In genomic region chr18:8936646-8937045, GRCh38 we compare ENCODE assay signal across 18 cellular contexts.
"Had no signal": no experiment of that assay in that cellular context is flagged by ENCODE, and none has a peak within 500 bp of the region (broad histone marks: within the 10 kb centered on the region; RNA-seq: fewer than 3 reads in every experiment).

No MANE protein-coding gene starts in this region.

- H3K27me3 Mint-ChIP-seq: activated naive CD8-positive, alpha-beta T cell treated with anti-CD3 and anti-CD28 coated beads, Interleukin-2, amount 50 U/mL, for 24 hours; memory B cell had no signal

- H3K27ac Mint-ChIP-seq: activated naive CD4-positive, alpha-beta T cell treated with anti-CD3 and anti-CD28 coated beads for 36 hours; activated naive CD8-positive, alpha-beta T cell treated with anti-CD3 and anti-CD28 coated beads, Interleukin-2, amount 50 U/mL, for 24 hours; activated T-helper 2 cell treated with anti-CD3 and anti-CD28 coated beads, Interferon-gamma antibody, Interleukin-2, Interleukin-4, amounts not matched to agents 10 μg/mL and 5 μg/mL and 100 μg/mL, durations not matched to agents 14 hours and 24 hours and 36 hours; memory B cell; nephron progenitor cell had no signal

- ATAC-seq: activated naive CD8-positive, alpha-beta T cell treated with anti-CD3 and anti-CD28 coated beads, Interleukin-2, amount 50 U/mL, for 24 hours; gastroesophageal sphincter; left ventricle myocardium superior; psoas muscle; right lobe of liver had no signal

- H3K27me3 ChIP-seq: ascending aorta, gastroesophageal sphincter, right lobe of liver, stomach, testis had no signal

- H3K4me1 Mint-ChIP-seq: activated naive CD8-positive, alpha-beta T cell treated with anti-CD3 and anti-CD28 coated beads, Interleukin-2, amount 50 U/mL, for 24 hours had no signal

- H3K4me1 ChIP-seq: ascending aorta, psoas muscle, right lobe of liver, spleen, testis had no signal

- H3K27ac ChIP-seq: ascending aorta, gastroesophageal sphincter, psoas muscle, right lobe of liver, spleen, stomach, testis had no signal

- H3K4me3 Mint-ChIP-seq: activated naive CD4-positive, alpha-beta T cell treated with anti-CD3 and anti-CD28 coated beads for 36 hours; activated naive CD8-positive, alpha-beta T cell treated with anti-CD3 and anti-CD28 coated beads, Interleukin-2, amount 50 U/mL, for 24 hours; memory B cell; nephron progenitor cell had no signal

- H3K4me3 ChIP-seq: ascending aorta, gastroesophageal sphincter, psoas muscle, right lobe of liver, spleen, stomach had no signal

- H3K36me3 ChIP-seq: ascending aorta, gastroesophageal sphincter, right lobe of liver, spleen, stomach had no signal

- H3K9me3 ChIP-seq: ascending aorta, gastroesophageal sphincter, psoas muscle, right lobe of liver, spleen, testis had no signal

- H3K9me3 Mint-ChIP-seq: activated naive CD4-positive, alpha-beta T cell treated with anti-CD3 and anti-CD28 coated beads for 36 hours; activated naive CD8-positive, alpha-beta T cell treated with anti-CD3 and anti-CD28 coated beads, Interleukin-2, amount 50 U/mL, for 24 hours; activated T-helper 2 cell treated with anti-CD3 and anti-CD28 coated beads, Interferon-gamma antibody, Interleukin-2, Interleukin-4, amounts not matched to agents 10 μg/mL and 5 μg/mL and 100 μg/mL, durations not matched to agents 14 hours and 24 hours and 36 hours; memory B cell had no signal

- DNase-seq: activated CD4-positive, alpha-beta T cell treated with anti-CD3 and anti-CD28 coated beads, Interleukin-2, amount 50 U/mL, for 48 hours; activated naive CD4-positive, alpha-beta T cell treated with anti-CD3 and anti-CD28 coated beads for 36 hours; activated naive CD8-positive, alpha-beta T cell treated with anti-CD3 and anti-CD28 coated beads, Interleukin-2, amount 50 U/mL, for 24 hours; erythroblast; left ventricle myocardium superior; nephron progenitor cell; psoas muscle; right lobe of liver; spleen; stimulated activated CD4-positive, alpha-beta T cell treated with anti-CD3 and anti-CD28 coated beads, Interleukin-1b, Interleukin-23, amount 100 ng/mL, for 48 hours; stomach; T-helper 1 cell; T1000 had no signal

- H3K36me3 Mint-ChIP-seq: memory B cell had no signal
